In the genomic region with DNA sequence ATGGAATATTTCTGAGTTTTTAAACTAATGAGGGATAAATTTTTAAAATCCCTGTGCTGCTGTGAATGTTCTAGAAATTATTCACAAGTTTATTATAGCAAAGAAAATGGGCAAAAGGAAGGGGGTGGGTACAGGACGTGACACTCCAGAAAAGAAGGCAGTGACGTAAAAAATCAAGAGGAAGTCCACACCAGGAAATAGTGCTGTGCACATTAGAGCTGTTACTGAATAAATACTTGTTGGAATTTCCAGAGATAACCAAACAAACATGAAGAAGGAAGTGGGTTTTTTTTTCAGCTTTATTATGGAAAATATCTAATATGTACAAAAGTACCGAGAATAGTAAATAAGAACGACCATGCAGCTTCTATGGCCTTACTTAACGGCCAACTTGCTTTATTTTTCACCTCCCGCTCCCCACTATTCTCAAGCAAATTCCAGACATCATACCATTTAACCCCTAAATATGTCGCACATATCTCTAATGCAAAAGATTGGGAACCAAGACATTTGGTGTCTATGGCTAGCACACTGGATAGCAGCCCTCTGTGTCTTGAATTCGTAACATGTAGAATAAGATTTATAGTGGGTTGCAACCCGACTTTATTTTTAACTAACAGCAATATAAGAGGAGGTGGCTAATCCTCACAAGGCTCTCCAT, we compare ENCODE assay signal across 8 cellular contexts. TPM values are rescaled to one million over a fixed set of nuclear protein-coding genes. Genes with fewer than 3 reads are reported as not detected.
A peak's percentile ranks its signal among the peaks of the same experiment; 100 is the strongest.
DNase-seq lines count a peak whose midpoint lies in the region; ATAC-seq and TF ChIP-seq lines count a peak whose summit lies in the region.

No MANE protein-coding gene starts in this region.

- H3K36me3 Mint-ChIP-seq in type B pancreatic cell, result peaks cover 6% of the 10 kb centered on the region

- TF ChIP-seq CTCF in BE2C (IDR thresholded peaks at IDR 0.05; ENCODE audit: low read depth, low read length) (no peak), dorsolateral prefrontal cortex (IDR thresholded peaks at IDR 0.05 in 54 of 56, conservative IDR thresholded peaks at IDR 0.05 in 2 of 56; ENCODE audit: low read depth in 1 of 56, partially characterized antibody in 56 of 56) (no peak), type B pancreatic cell (conservative IDR thresholded peaks at IDR 0.05) (no peak)

- no peaks in the 10 kb centered on the region for H3K79me1 ChIP-seq in mesenchymal stem cell (replicated peaks; ENCODE audit: low read length, poor library complexity, severe bottlenecking)

- no peak overlapping the region for H2BK5ac ChIP-seq in mesenchymal stem cell (ENCODE audit: low read depth, low read length, poor library complexity, severe bottlenecking)

- H3K18ac ChIP-seq in mesenchymal stem cell (ENCODE audit: low read depth in 1 of 2, low read length in 2 of 2), result peak overlapping the region; percentile 28 to 51

- H2BK120ac ChIP-seq in mesenchymal stem cell (ENCODE audit: low read depth, low read length), result no peak overlapping the region

- H3K27ac Mint-ChIP-seq in type B pancreatic cell, result peak overlapping the region; percentile 91

- peak overlapping the region; percentile 65 to 68 for H3K4ac ChIP-seq in mesenchymal stem cell (ENCODE audit: low read depth in 1 of 2, low read length in 2 of 2)

- DNase-seq in BE2C (no peak), HT1080 (ENCODE audit: low read depth) (peak; percentile 66), SIG-M5 (lab: John Stamatoyannopoulos, UW) (peak; percentile 15), dorsolateral prefrontal cortex (no peak), mesenchymal stem cell (peak; percentile 85), type B pancreatic cell (ENCODE audit: extremely low spot score, unreplicated experiment) (no peak), ureter (ENCODE audit: low spot score) (no peak)

- no peak overlapping the region for H3K14ac ChIP-seq in mesenchymal stem cell (ENCODE audit: low read length in 2 of 2)

- no peak overlapping the region for H4K91ac ChIP-seq in mesenchymal stem cell (ENCODE audit: low read length)

- no peaks in the 10 kb centered on the region for H3K4me1 ChIP-seq in BE2C
- no peaks in the 10 kb centered on the region for H3K4me1 ChIP-seq in mesenchymal stem cell (ENCODE audit: control insufficient read depth, insufficient read depth, low read depth, low read length)

- 21% methylated on average over 7 of the region's 9 CpGs for WGBS in mesenchymal stem cell

- H3K9me3 ChIP-seq in BE2C (no peaks in the 10 kb centered on the region), mesenchymal stem cell (ENCODE audit: control insufficient read depth, low read length) (no peaks in the 10 kb centered on the region)

- H3K4me2 ChIP-seq in mesenchymal stem cell (ENCODE audit: low read length, poor library complexity, severe bottlenecking), result peak overlapping the region; percentile 82

- no peak overlapping the region for H4K8ac ChIP-seq in mesenchymal stem cell (ENCODE audit: low read length)

- H3K27me3 ChIP-seq in BE2C (no peaks in the 10 kb centered on the region), dorsolateral prefrontal cortex (no peaks in the 10 kb centered on the region), mesenchymal stem cell (ENCODE audit: control insufficient read depth in 1 of 2, insufficient read depth in 1 of 2, low read length in 2 of 2) (no peaks in the 10 kb centered on the region)

- H3K4me3 Mint-ChIP-seq in type B pancreatic cell, result peak overlapping the region; percentile 92

- ATAC-seq in GM18907 (IDR thresholded peaks at IDR 0.05; ENCODE audit: unreplicated experiment), result peak; percentile 15

- H2BK12ac ChIP-seq in mesenchymal stem cell (ENCODE audit: low read length in 2 of 2), result no peak overlapping the region

- no peaks in the 10 kb centered on the region for H3K9me3 Mint-ChIP-seq in type B pancreatic cell

- intact Hi-C loops in dorsolateral prefrontal cortex (cut with DNase I), result loop anchor here (1.0 kb wide), 2 partner anchors 34 to 35 kb away; a partner anchor contains a TSS

- peaks cover 41% of the 10 kb centered on the region for H3K4me1 Mint-ChIP-seq in type B pancreatic cell (ENCODE audit: unreplicated experiment)

- H2AFZ ChIP-seq in mesenchymal stem cell (ENCODE audit: low read depth, low read length), result peak overlapping the region; percentile 39

- H3K27me3 Mint-ChIP-seq in type B pancreatic cell, result no peaks in the 10 kb centered on the region

- H3K27ac ChIP-seq in dorsolateral prefrontal cortex (peak overlapping the region; percentile 55 to 98 (median 95)), mesenchymal stem cell (ENCODE audit: low read length, poor library complexity, severe bottlenecking) (peak overlapping the region; percentile 93)

- no peaks in the 10 kb centered on the region for H3K36me3 ChIP-seq in BE2C
- peaks cover 0 to 3% of the 10 kb centered on the region in 2 experiments for H3K36me3 ChIP-seq in mesenchymal stem cell (ENCODE audit: control insufficient read depth in 1 of 2, insufficient read depth in 2 of 2, low read depth in 1 of 2, low read length in 2 of 2)

- no peak overlapping the region for H3K23ac ChIP-seq in mesenchymal stem cell (ENCODE audit: low read length in 2 of 2)

- no peak overlapping the region for H2AK5ac ChIP-seq in mesenchymal stem cell (ENCODE audit: low read length, severe bottlenecking)

- H2BK15ac ChIP-seq in mesenchymal stem cell (ENCODE audit: low read depth, poor library complexity, severe bottlenecking), result no peak overlapping the region

- H3K4me3 ChIP-seq in BE2C (ENCODE audit: low read depth, low read length), result peak overlapping the region; percentile 61
- H3K4me3 ChIP-seq in dorsolateral prefrontal cortex, result peak overlapping the region; percentile 58 to 98 (median 82)
- peak overlapping the region; percentile 50 to 97 for H3K4me3 ChIP-seq in mesenchymal stem cell (ENCODE audit: insufficient read depth in 1 of 2, low read depth in 1 of 2, low read length in 2 of 2)

- H3K9ac ChIP-seq in mesenchymal stem cell (ENCODE audit: low read length), result peak overlapping the region; percentile 98

RNA-seq across cellular contexts. Expression of a gene that starts 0.6 kb away (rescaled TPM):
- polyA plus RNA-seq in BE2C (2012; ENCODE audit: insufficient read depth, insufficient read length, low read depth), result 73.5 TPM
- 227 and 256 TPM in 2 replicates for total RNA-seq in HT1080 (2014; rRNA removed; shearing (Covaris generic))
- polyA plus RNA-seq in HT1080 (2015; cell fraction: cytosol; rRNA removed), result 157 and 162 TPM in 2 replicates
- polyA plus RNA-seq in HT1080 (2015; cell fraction: nucleus; rRNA removed), result 78.2 and 81.4 TPM in 2 replicates
- total RNA-seq in dorsolateral prefrontal cortex, result 100 to 1,000 TPM in 108 of 120 experiments, 10 to 100 TPM in 12; 75.7 to 174 (median 133) TPM
- 241 TPM for polyA plus RNA-seq in mesenchymal stem cell (2013, experiment 1 of 2)
- polyA plus RNA-seq in mesenchymal stem cell (2013, experiment 2 of 2), result 246 TPM
- total RNA-seq in type B pancreatic cell (ENCODE audit: low replicate concordance), result 122 and 135 TPM in 2 replicates
- 137 TPM for total RNA-seq in ureter

RNA-seq across cellular contexts. Expression of a gene that starts 34.7 kb away (rescaled TPM):
- polyA plus RNA-seq in BE2C (2012; ENCODE audit: insufficient read depth, insufficient read length, low read depth), result 19.7 TPM
- total RNA-seq in HT1080 (2014; rRNA removed; shearing (Covaris generic)), result 5.8 and 9.3 TPM in 2 replicates
- 4.0 and 4.2 TPM in 2 replicates for polyA plus RNA-seq in HT1080 (2015; cell fraction: cytosol; rRNA removed)
- polyA plus RNA-seq in HT1080 (2015; cell fraction: nucleus; rRNA removed), result 8.2 and 10.4 TPM in 2 replicates
- total RNA-seq in dorsolateral prefrontal cortex (100 to 1,000 TPM; 136 to 273 (median 172) TPM), type B pancreatic cell (ENCODE audit: low replicate concordance) (28.2 and 38.8 TPM in 2 replicates), ureter (91.7 TPM)
- 41.3 TPM for polyA plus RNA-seq in mesenchymal stem cell (2013, experiment 1 of 2)
- 40.2 TPM for polyA plus RNA-seq in mesenchymal stem cell (2013, experiment 2 of 2)

Comparison
In these comparisons a context has a peak if more than half of its experiments do, and no peak if none do; other contexts are left out.
1. DNase-seq: peak in HT1080 (single experiment), SIG-M5 (single experiment) and mesenchymal stem cell (single experiment); none in BE2C (single experiment), dorsolateral prefrontal cortex (0 of 10), type B pancreatic cell (single experiment) and ureter (single experiment).
2. Peak in every context shown above with its lines, with median percentiles within 50 percentile points of each other: H3K4me3 ChIP-seq.